Comparison of ENCODE assay signal across 22 cellular contexts in genomic region chr3:106466881-106467280, GRCh38.
"Had no signal": no experiment of that assay in that cellular context is flagged by ENCODE, and none has a peak within 500 bp of the region (broad histone marks: within the 10 kb centered on the region; RNA-seq: fewer than 3 reads in every experiment).

No MANE protein-coding gene starts in this region.

- ATAC-seq: foreskin keratinocyte; gastroesophageal sphincter; heart left ventricle; left colon; mucosa of descending colon; stimulated activated memory B cell treated with anti-CD40 and anti-IgM and Interleukin-4, amounts not matched to agents 10 μg/mL and 1 μg/mL and 100 μg/mL, for 72 hours; stimulated activated naive CD8-positive, alpha-beta T cell treated with anti-CD3 and anti-CD28 coated beads, Interleukin-15, Interleukin-2, amounts not matched to agents 100 U/mL and 50 U/mL, for 24 hours had no signal

- H3K27ac ChIP-seq: colonic mucosa, esophagus muscularis mucosa, foreskin keratinocyte, gastroesophageal sphincter, heart left ventricle, left ventricle myocardium inferior, parathyroid adenoma, right atrium auricular region, sigmoid colon, testis, tibial artery had no signal

- H3K27me3 ChIP-seq: colonic mucosa, esophagus muscularis mucosa, foreskin keratinocyte, gastroesophageal sphincter, heart left ventricle, right atrium auricular region, sigmoid colon, testis, tibial artery had no signal

- H3K79me2 ChIP-seq: parathyroid adenoma had no signal

- H2AFZ ChIP-seq: parathyroid adenoma had no signal

- DNase-seq: colonic mucosa; effector CD8-positive, alpha-beta T cell; endodermal cell; foreskin keratinocyte; heart left ventricle; hippocampal formation; left colon; left ventricle myocardium inferior; mucosa of descending colon; naive B cell; sigmoid colon; stimulated activated CD4-positive, alpha-beta T cell treated with anti-CD3 and anti-CD28 coated beads, Interleukin-4, amount 100 ng/mL, for 4 hours; stimulated activated naive CD8-positive, alpha-beta T cell treated with anti-CD3 and anti-CD28 coated beads, Interleukin-15, Interleukin-2, amounts not matched to agents 100 U/mL and 50 U/mL, for 24 hours; substantia nigra; testis; tibial artery had no signal

- H3K36me3 ChIP-seq: colonic mucosa, esophagus muscularis mucosa, gastroesophageal sphincter, heart left ventricle, left ventricle myocardium inferior, right atrium auricular region, sigmoid colon, tibial artery had no signal

- H3K4me1 ChIP-seq: colonic mucosa, esophagus muscularis mucosa, foreskin keratinocyte, gastroesophageal sphincter, heart left ventricle, left ventricle myocardium inferior, parathyroid adenoma, right atrium auricular region, sigmoid colon, testis, tibial artery had no signal

- H3K4me3 ChIP-seq: colonic mucosa, esophagus muscularis mucosa, gastroesophageal sphincter, heart left ventricle, left ventricle myocardium inferior, lung, mucosa of descending colon, right atrium auricular region, sigmoid colon, testis, tibial artery had no signal

- H3K9me3 ChIP-seq: colonic mucosa, esophagus muscularis mucosa, gastroesophageal sphincter, mucosa of descending colon, testis, tibial artery had no signal
